ENCODE assay signal across 12 cellular contexts in genomic region chr9:129867138-129868032, GRCh38. TPM values are rescaled to one million over a fixed set of nuclear protein-coding genes. Genes with fewer than 3 reads are reported as not detected.
DNase-seq lines count a peak whose midpoint lies in the region; ATAC-seq and TF ChIP-seq lines count a peak whose summit lies in the region.
"Had no signal": no experiment of that assay in that cellular context is flagged by ENCODE, and none has a peak within 500 bp of the region (broad histone marks: within the 10 kb centered on the region; RNA-seq: fewer than 3 reads in every experiment).

No MANE protein-coding gene starts in this region.

- peak overlapping the region; percentile 54 for H3K4me3 Mint-ChIP-seq in activated naive CD8-positive, alpha-beta T cell treated with anti-CD3 and anti-CD28 coated beads, Interleukin-2, amount 50 U/mL, for 24 hours

- BruUV-seq in PC-3 (replicated peaks; lab: Mats Ljungman, UMichigan), result no TSS peak

- no peaks in the 10 kb centered on the region for H3K27me3 Mint-ChIP-seq in activated naive CD8-positive, alpha-beta T cell treated with anti-CD3 and anti-CD28 coated beads, Interleukin-2, amount 50 U/mL, for 24 hours

- no peaks in the 10 kb centered on the region for H3K27me3 ChIP-seq in PC-3 (ENCODE audit: low read length)
- H3K27me3 ChIP-seq in spleen (replicated peaks in 1 of 7), result no peaks in the 10 kb centered on the region

- ATAC-seq in PC-3, result no peak
- peak; percentile 25 for ATAC-seq in activated naive CD8-positive, alpha-beta T cell treated with anti-CD3 and anti-CD28 coated beads, Interleukin-2, amount 50 U/mL, for 24 hours

- H3K27ac Mint-ChIP-seq in activated naive CD8-positive, alpha-beta T cell treated with anti-CD3 and anti-CD28 coated beads, Interleukin-2, amount 50 U/mL, for 24 hours, result peak overlapping the region; percentile 89

- peaks cover 7% of the 10 kb centered on the region; the same call in 1 of the 2 replicates for H3K4me1 ChIP-seq in PC-3 (ENCODE audit: insufficient read depth, low read length)
- peaks cover 0 to 83% (median 45%) of the 10 kb centered on the region in 6 donors for H3K4me1 ChIP-seq in spleen

- POLR2A ChIA-PET in PC-3 (lab: Charles Lee; ENCODE audit: unreplicated experiment), result no interaction called here

- H3K36me3 Mint-ChIP-seq in activated naive CD8-positive, alpha-beta T cell treated with anti-CD3 and anti-CD28 coated beads, Interleukin-2, amount 50 U/mL, for 24 hours (ENCODE audit: low read depth), result peaks cover 25% of the 10 kb centered on the region

- H3K9me3 ChIP-seq in PC-3 (ENCODE audit: low read length), result no peaks in the 10 kb centered on the region
- no peaks in the 10 kb centered on the region for H3K9me3 ChIP-seq in spleen
- H3K9me3 ChIP-seq: thoracic aorta had no signal

- no peaks in the 10 kb centered on the region for H3F3A ChIP-seq in PC-3 (ENCODE audit: low read length, unreplicated experiment)

- H3K4me3 ChIP-seq in PC-3 (ENCODE audit: low read length) (no peak overlapping the region), spleen (no peak overlapping the region)
- H3K4me3 ChIP-seq: thoracic aorta had no signal

- no peaks in the 10 kb centered on the region for H3K9me2 ChIP-seq in PC-3 (replicated peaks; ENCODE audit: low read length)

- H3K9me3 Mint-ChIP-seq in activated naive CD8-positive, alpha-beta T cell treated with anti-CD3 and anti-CD28 coated beads, Interleukin-2, amount 50 U/mL, for 24 hours, result no peaks in the 10 kb centered on the region

- no peak overlapping the region for H3K27ac ChIP-seq in PC-3 (ENCODE audit: low read length)
- H3K27ac ChIP-seq in spleen, result peak overlapping the region; percentile 15 to 91 (median 42)
- H3K27ac ChIP-seq: thoracic aorta had no signal

- no peak overlapping the region for H3K4me2 ChIP-seq in PC-3 (ENCODE audit: low read length)

- TF ChIP-seq POLR2A in spleen (IDR thresholded peaks at IDR 0.05), result no peak

- DNase-seq in activated CD8-positive, alpha-beta memory T cell treated with anti-CD3 and anti-CD28 coated beads for 24 hours, result peak; percentile 85
- DNase-seq in activated CD8-positive, alpha-beta memory T cell treated with anti-CD3 and anti-CD28 coated beads, Interleukin-2, amount 50 U/mL, for 4 hours, result no peak
- DNase-seq in PC-3, result no peak
- peak; percentile 57 for DNase-seq in activated naive CD8-positive, alpha-beta T cell treated with anti-CD3 and anti-CD28 coated beads, Interleukin-2, amount 50 U/mL, for 24 hours
- no peak for DNase-seq in spleen
- no peak for DNase-seq in NK-92 (lab: John Stamatoyannopoulos, UW; ENCODE audit: unreplicated experiment)
- DNase-seq in head of caudate nucleus, result no peak
- no peak for DNase-seq in NOMO-1 (lab: John Stamatoyannopoulos, UW; ENCODE audit: unreplicated experiment in 2 of 2)
- DNase-seq: ACHN, NCI-H1436 treated with DMSO at 0.1 percent for 48 hours, NCI-H748 treated with DMSO at 0.1 percent for 48 hours had no signal

- H3K79me2 ChIP-seq in PC-3 (ENCODE audit: low read length), result no peaks in the 10 kb centered on the region

- CTCF ChIA-PET in PC-3 (lab: Charles Lee), result no interaction called here

- TF ChIP-seq CTCF in PC-3 (conservative IDR thresholded peaks at IDR 0.05; ENCODE audit: low read depth, low read length), result 0 out of 2 replicates have a peak, but pooled peaks have one; percentile 16
- no peak for TF ChIP-seq CTCF in spleen (IDR thresholded peaks at IDR 0.05 in 8 of 11, conservative IDR thresholded peaks at IDR 0.05 in 3 of 11)

- WGBS in spleen, 5 donors, result 77 to 81% (median 79%) methylated on average over 14 to 18 of the region's 18 CpGs

- H2AFZ ChIP-seq in PC-3 (ENCODE audit: low read length), result no peak overlapping the region

- H3K36me3 ChIP-seq in PC-3 (ENCODE audit: low read depth, low read length) (no peaks in the 10 kb centered on the region), spleen (peaks cover 0 to 87% (median 16%) of the 10 kb centered on the region in 6 donors)

- H4K20me1 ChIP-seq in PC-3 (ENCODE audit: low read length), result no peaks in the 10 kb centered on the region

- H3K9ac ChIP-seq in PC-3 (ENCODE audit: low read length), result no peak overlapping the region

- peaks cover 74% of the 10 kb centered on the region for H3K4me1 Mint-ChIP-seq in activated naive CD8-positive, alpha-beta T cell treated with anti-CD3 and anti-CD28 coated beads, Interleukin-2, amount 50 U/mL, for 24 hours

- intact Hi-C loops in PC-3 (cut with micrococcal nuclease) (no loop called here), spleen (cut with DNase I; ENCODE audit: low total_unique reads) (no loop called here), head of caudate nucleus (cut with DNase I) (no loop called here)

RNA-seq across cellular contexts. Expression of gene USP20, which starts 32.1 kb away (rescaled TPM):
- total RNA-seq in PC-3 (2014; rRNA removed) (15.0 and 16.2 TPM in 2 replicates), spleen (10 to 100 TPM; 29.7 to 55.3 (median 39.4) TPM)
- polyA plus RNA-seq in spleen, result 10 to 100 TPM; 38.1 to 83.7 (median 67.6) TPM

RNA-seq across cellular contexts. Expression of gene C9orf78, which starts 32.3 kb away (rescaled TPM):
- 42.4 and 57.4 TPM in 2 replicates for total RNA-seq in PC-3 (2014; rRNA removed)
- 100 to 1,000 TPM in 1 of 7 donors, 10 to 100 TPM in 6; 35.6 to 105 (median 47.3) TPM for total RNA-seq in spleen
- 10 to 100 TPM; 51.5 to 68.9 (median 66.3) TPM for polyA plus RNA-seq in spleen

RNA-seq across cellular contexts. Expression of gene TOR1A, which starts 43.4 kb away (rescaled TPM):
- total RNA-seq in PC-3 (2014; rRNA removed) (28.2 and 29.8 TPM in 2 replicates), spleen (10 to 100 TPM; 27.7 to 49.5 (median 32.5) TPM)
- 10 to 100 TPM; 13.3 to 20.0 (median 16.5) TPM for polyA plus RNA-seq in spleen

Comparison
In these comparisons a context has a peak if more than half of its experiments do, and no peak if none do; other contexts are left out.
1. DNase-seq: peak in activated CD8-positive, alpha-beta memory T cell treated with anti-CD3 and anti-CD28 coated beads for 24 hours (single experiment) and activated naive CD8-positive, alpha-beta T cell treated with anti-CD3 and anti-CD28 coated beads, Interleukin-2, amount 50 U/mL, for 24 hours (single experiment); none in activated CD8-positive, alpha-beta memory T cell treated with anti-CD3 and anti-CD28 coated beads, Interleukin-2, amount 50 U/mL, for 4 hours (single experiment), PC-3 (single experiment), spleen (single experiment), NK-92 (single experiment), head of caudate nucleus (0 of 42) and NOMO-1 (0 of 2).